ENCODE assay signal across 8 cellular contexts in the genomic region with DNA sequence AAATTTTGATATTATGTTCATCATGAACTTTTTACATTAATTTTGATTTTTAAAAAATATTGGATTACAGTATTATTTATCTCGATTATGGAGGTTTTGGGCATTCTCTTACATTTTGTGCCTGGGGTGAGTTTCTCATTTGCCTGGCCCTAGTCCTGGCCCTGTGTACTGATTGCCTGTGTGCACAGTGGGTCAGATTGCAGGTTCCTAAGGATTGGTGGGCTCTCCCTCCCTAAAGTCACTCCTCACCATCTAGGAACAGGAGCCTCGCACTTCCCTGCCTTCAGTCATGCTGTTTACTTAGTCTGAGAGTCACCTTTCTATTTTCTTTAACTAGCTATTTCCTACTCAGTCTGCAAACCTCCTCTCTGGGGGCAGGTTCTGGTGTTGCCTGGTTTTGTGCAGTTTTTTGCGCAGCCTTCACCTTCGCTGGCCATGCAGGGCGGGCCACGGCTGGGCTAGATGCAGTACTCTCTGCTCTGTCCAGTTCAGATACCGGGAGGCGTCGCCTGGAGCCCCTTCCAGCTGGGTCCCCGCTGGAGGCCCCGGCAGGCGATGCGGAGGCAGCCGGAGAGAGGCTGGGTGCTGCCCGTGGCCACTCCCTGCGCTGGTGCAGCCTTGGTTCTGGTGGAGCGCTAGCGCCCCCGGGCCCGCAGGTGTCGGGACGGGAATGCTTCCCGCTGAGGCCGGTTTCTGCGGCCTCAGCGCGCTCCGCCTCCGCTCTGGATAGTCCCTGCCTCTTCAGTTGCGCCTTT. TPM values are rescaled to one million over a fixed set of nuclear protein-coding genes. Genes with fewer than 3 reads are reported as not detected.
DNase-seq lines count a peak whose midpoint lies in the region; ATAC-seq and TF ChIP-seq lines count a peak whose summit lies in the region.

No MANE protein-coding gene starts in this region.

- peaks cover 5% of the 10 kb centered on the region for H3K4me1 Mint-ChIP-seq in activated naive CD8-positive, alpha-beta T cell (ENCODE audit: low read depth)

- H3K27ac Mint-ChIP-seq in activated naive CD8-positive, alpha-beta T cell: no peak overlapping the region

- WGBS in heart right ventricle, 2 donors: 13 to 15% methylated on average over 30 of the region's 30 CpGs
- 13% methylated on average over 30 of the region's 30 CpGs for WGBS in prostate gland

- intact Hi-C loops in heart right ventricle (cut with DNase I) (loop anchor here in 3 of 10 donors (10.0 kb wide), 3 partner anchors 246 to 596 kb away; a partner anchor contains a TSS), prostate gland (cut with DNase I) (no loop called here)

- H3K36me3 Mint-ChIP-seq in activated naive CD8-positive, alpha-beta T cell: no peaks in the 10 kb centered on the region

- H3K27ac ChIP-seq in BLaER1 (no peak overlapping the region), OCI-LY1 (ENCODE audit: low read depth, low read length, poor library complexity, severe bottlenecking) (no peak overlapping the region), heart right ventricle (no peak overlapping the region), prostate gland (no peak overlapping the region)

- H3K79me2 ChIP-seq in OCI-LY1 (ENCODE audit: insufficient read depth, low read length): no peaks in the 10 kb centered on the region

- no peak overlapping the region for H2AFZ ChIP-seq in OCI-LY1 (ENCODE audit: low read length)

- H3K4me1 ChIP-seq in BLaER1: no peaks in the 10 kb centered on the region
- H3K4me1 ChIP-seq in HAP-1: no peaks in the 10 kb centered on the region
- H3K4me1 ChIP-seq in OCI-LY1 (ENCODE audit: insufficient read depth, low read length, severe bottlenecking): no peaks in the 10 kb centered on the region
- H3K4me1 ChIP-seq in heart right ventricle: peaks cover 0 to 20% (median 4%) of the 10 kb centered on the region in 9 donors
- no peaks in the 10 kb centered on the region for H3K4me1 ChIP-seq in prostate gland (replicated peaks)

- peak; percentile 30; the same call in 1 of the 2 replicates for TF ChIP-seq CTCF in OCI-LY1 (IDR thresholded peaks at IDR 0.05; ENCODE audit: low read length)
- TF ChIP-seq CTCF in heart right ventricle (IDR thresholded peaks at IDR 0.05): peak; percentile 22 to 69 (median 56)
- TF ChIP-seq CTCF in prostate gland (IDR thresholded peaks at IDR 0.05): peak in 3 of 4 experiments; percentile 34 to 55 (median 44)

- H3K27me3 Mint-ChIP-seq in activated naive CD8-positive, alpha-beta T cell: peaks cover 35% of the 10 kb centered on the region

- peak; percentile 90 to 96 (median 92) for ATAC-seq in heart right ventricle
- ATAC-seq in HG02970 (IDR thresholded peaks at IDR 0.05; ENCODE audit: low FRiP score, unreplicated experiment): no peak

- H3K36me3 ChIP-seq in BLaER1: no peaks in the 10 kb centered on the region
- no peaks in the 10 kb centered on the region for H3K36me3 ChIP-seq in HAP-1 (replicated peaks)
- H3K36me3 ChIP-seq in OCI-LY1 (ENCODE audit: insufficient read depth, low read length): no peaks in the 10 kb centered on the region
- H3K36me3 ChIP-seq in heart right ventricle: no peaks in the 10 kb centered on the region
- no peaks in the 10 kb centered on the region for H3K36me3 ChIP-seq in prostate gland

- H3K4me3 ChIP-seq in BLaER1 (no peak overlapping the region), HAP-1 (no peak overlapping the region; the same call in 1 of the 2 replicates), OCI-LY1 (ENCODE audit: low read depth, low read length, poor library complexity, severe bottlenecking) (no peak overlapping the region), heart right ventricle (peak overlapping the region in 7 of 10 donors; percentile 17 to 41 (median 30)), prostate gland (no peak overlapping the region)

- in situ Hi-C loops in HAP-1 (cut with MboI; ENCODE audit: low sequenced_read_pairs): no loop called here

- H3K27me3 ChIP-seq in BLaER1: peaks cover 35% of the 10 kb centered on the region
- H3K27me3 ChIP-seq in HAP-1 (ENCODE audit: low read depth): no peaks in the 10 kb centered on the region
- H3K27me3 ChIP-seq in OCI-LY1 (ENCODE audit: insufficient read depth, low read length): peaks cover 18% of the 10 kb centered on the region
- peaks cover 0 to 45% (median 4%) of the 10 kb centered on the region in 7 donors for H3K27me3 ChIP-seq in heart right ventricle
- H3K27me3 ChIP-seq in prostate gland (replicated peaks; ENCODE audit: insufficient read depth): no peaks in the 10 kb centered on the region

- no peaks in the 10 kb centered on the region for H3K9me3 Mint-ChIP-seq in activated naive CD8-positive, alpha-beta T cell (ENCODE audit: low read depth)

- peak; percentile 49 to 85 for DNase-seq in HAP-1 (ENCODE audit: low spot score in 2 of 2)
- peak; percentile 56 to 78 for DNase-seq in heart right ventricle
- peak; percentile 65 for DNase-seq in prostate gland (ENCODE audit: low spot score)
- no peak for DNase-seq in SIG-M5 (lab: John Stamatoyannopoulos, UW)

- no peaks in the 10 kb centered on the region for H3F3A ChIP-seq in OCI-LY1 (ENCODE audit: insufficient read depth, low read length)

- no peak for TF ChIP-seq POLR2A in prostate gland (IDR thresholded peaks at IDR 0.05)

- H3K4me3 Mint-ChIP-seq in activated naive CD8-positive, alpha-beta T cell: peak overlapping the region; percentile 79

- 0 out of 2 replicates have a peak overlapping the region, but pooled peaks have one; percentile 19 for H3K4me2 ChIP-seq in BLaER1
- H3K4me2 ChIP-seq in OCI-LY1 (ENCODE audit: low read length): no peak overlapping the region

- no peaks in the 10 kb centered on the region for H3K9me2 ChIP-seq in OCI-LY1 (ENCODE audit: low read depth, low read length)

- H3K9ac ChIP-seq in BLaER1 (no peak overlapping the region), OCI-LY1 (ENCODE audit: low read length) (no peak overlapping the region)

- H4K20me1 ChIP-seq in BLaER1 (no peaks in the 10 kb centered on the region; the same call in 1 of the 2 replicates), OCI-LY1 (ENCODE audit: insufficient read depth, low read length) (no peaks in the 10 kb centered on the region)

- H3K9me3 ChIP-seq in BLaER1 (peaks cover 11% of the 10 kb centered on the region), HAP-1 (no peaks in the 10 kb centered on the region), OCI-LY1 (ENCODE audit: low read length) (no peaks in the 10 kb centered on the region), heart right ventricle (no peaks in the 10 kb centered on the region), prostate gland (no peaks in the 10 kb centered on the region)

RNA-seq across cellular contexts. Expression of a gene that starts 23.3 kb away (rescaled TPM):
- total RNA-seq in heart right ventricle (not detected), prostate gland (not detected)
- polyA plus RNA-seq in heart right ventricle: not detected

Comparison
In these comparisons a context has a peak if more than half of its experiments do, and no peak if none do; other contexts are left out.
1. H3K4me3 ChIP-seq: peak in heart right ventricle (7 of 10); none in BLaER1 (single experiment), HAP-1 (single experiment), OCI-LY1 (single experiment) and prostate gland (0 of 2).
2. Peak in every context shown above with its lines, with median percentiles within 50 percentile points of each other: CTCF ChIP-seq.